Comparison of ENCODE assay signal across 1 cellular context in the genomic region with DNA sequence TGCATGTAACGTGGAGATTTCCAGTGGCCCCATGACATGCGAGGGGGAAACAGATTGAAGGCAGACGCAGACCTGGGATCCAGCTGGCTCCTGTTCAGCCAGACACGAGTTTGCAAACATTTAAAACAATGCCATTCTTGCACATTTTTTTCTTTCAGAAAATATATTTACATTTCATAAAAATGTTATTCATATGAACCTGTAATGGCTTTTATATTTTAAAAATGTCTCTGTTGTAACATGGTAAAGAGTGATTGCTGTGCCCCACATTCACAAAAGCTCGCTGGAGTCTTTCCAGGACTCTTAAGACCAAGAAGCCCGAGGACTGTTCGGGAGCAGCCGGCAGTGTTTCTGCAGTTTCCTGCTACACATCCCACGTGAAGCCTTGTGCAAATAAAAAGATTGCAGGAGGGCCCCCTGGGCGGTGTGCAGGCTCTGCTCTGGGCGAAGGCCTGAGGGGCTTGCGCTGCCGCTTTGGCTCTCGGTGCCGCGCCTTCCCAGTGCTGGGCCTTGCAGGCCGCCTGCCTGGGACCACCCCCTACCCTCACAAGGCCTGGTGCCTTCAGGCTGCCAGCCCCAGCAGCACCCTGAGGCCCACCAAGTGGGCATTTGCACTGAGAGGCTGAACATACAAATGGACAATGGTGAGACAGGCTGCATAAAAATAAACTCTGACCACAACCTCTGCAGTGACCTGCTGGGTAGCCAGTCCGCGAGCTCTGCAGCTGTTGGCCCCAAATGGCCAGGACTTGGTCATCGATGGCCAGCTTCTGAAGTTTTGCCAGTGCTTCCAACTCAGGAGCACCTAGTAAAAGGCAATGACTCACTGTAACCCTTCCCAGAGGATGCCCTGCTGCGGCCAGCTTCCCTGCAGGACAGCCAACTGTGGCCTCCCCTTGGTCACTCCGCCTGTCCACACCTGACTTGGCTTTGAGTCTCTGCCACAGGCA.
TF ChIP-seq lines count a peak whose summit lies in the region.

No MANE protein-coding gene starts in this region.

TF ChIP-seq in HEK293, 187 proteins besides CTCF, POLR2A, EP300 and RAD21 (continued from another document):
- TF ChIP-seq ZBTB17 (tag by site-specific recombination; IDR thresholded peaks at IDR 0.05) = 0 out of 2 replicates have a peak, but pooled peaks have one; percentile 17
- TF ChIP-seq, protein P1, sequence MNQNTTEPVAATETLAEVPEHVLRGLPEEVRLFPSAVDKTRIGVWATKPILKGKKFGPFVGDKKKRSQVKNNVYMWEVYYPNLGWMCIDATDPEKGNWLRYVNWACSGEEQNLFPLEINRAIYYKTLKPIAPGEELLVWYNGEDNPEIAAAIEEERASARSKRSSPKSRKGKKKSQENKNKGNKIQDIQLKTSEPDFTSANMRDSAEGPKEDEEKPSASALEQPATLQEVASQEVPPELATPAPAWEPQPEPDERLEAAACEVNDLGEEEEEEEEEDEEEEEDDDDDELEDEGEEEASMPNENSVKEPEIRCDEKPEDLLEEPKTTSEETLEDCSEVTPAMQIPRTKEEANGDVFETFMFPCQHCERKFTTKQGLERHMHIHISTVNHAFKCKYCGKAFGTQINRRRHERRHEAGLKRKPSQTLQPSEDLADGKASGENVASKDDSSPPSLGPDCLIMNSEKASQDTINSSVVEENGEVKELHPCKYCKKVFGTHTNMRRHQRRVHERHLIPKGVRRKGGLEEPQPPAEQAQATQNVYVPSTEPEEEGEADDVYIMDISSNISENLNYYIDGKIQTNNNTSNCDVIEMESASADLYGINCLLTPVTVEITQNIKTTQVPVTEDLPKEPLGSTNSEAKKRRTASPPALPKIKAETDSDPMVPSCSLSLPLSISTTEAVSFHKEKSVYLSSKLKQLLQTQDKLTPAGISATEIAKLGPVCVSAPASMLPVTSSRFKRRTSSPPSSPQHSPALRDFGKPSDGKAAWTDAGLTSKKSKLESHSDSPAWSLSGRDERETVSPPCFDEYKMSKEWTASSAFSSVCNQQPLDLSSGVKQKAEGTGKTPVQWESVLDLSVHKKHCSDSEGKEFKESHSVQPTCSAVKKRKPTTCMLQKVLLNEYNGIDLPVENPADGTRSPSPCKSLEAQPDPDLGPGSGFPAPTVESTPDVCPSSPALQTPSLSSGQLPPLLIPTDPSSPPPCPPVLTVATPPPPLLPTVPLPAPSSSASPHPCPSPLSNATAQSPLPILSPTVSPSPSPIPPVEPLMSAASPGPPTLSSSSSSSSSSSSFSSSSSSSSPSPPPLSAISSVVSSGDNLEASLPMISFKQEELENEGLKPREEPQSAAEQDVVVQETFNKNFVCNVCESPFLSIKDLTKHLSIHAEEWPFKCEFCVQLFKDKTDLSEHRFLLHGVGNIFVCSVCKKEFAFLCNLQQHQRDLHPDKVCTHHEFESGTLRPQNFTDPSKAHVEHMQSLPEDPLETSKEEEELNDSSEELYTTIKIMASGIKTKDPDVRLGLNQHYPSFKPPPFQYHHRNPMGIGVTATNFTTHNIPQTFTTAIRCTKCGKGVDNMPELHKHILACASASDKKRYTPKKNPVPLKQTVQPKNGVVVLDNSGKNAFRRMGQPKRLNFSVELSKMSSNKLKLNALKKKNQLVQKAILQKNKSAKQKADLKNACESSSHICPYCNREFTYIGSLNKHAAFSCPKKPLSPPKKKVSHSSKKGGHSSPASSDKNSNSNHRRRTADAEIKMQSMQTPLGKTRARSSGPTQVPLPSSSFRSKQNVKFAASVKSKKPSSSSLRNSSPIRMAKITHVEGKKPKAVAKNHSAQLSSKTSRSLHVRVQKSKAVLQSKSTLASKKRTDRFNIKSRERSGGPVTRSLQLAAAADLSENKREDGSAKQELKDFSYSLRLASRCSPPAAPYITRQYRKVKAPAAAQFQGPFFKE (tag by site-specific recombination; IDR thresholded peaks at IDR 0.05; ENCODE audit: borderline replicate concordance) = no peak
- peak; percentile 75 for TF ChIP-seq ZBTB8A (tag by site-specific recombination; IDR thresholded peaks at IDR 0.05)
